Comparison of ENCODE assay signal across 8 cellular contexts in the genomic region with DNA sequence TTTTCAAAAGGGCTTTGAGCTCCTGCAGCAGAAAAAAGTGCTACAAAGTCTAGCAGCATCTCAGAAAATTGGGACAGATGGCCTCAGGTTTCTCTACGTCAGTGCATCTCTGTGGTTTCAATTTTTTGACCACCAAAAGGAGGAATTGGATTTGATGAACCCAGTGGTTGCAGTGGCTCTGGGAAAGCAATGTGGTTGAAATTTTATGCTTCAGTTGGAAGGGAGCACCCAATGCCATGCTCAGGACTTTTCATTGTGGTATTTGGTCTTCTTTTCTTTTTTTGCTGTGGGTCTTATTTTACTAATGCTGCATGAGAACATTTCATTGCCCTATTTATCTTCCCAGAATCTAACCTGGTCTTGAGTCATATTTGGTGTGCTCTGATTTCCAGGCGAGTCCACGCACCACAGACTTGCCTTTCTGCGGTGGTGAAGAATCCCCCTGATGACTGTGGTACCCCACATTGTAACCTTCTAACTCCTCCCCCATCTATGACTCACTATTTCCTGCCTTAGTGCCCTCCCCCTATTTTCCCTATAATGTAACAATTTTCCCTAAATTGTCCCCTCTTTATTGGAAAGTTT. TPM values are rescaled to one million over a fixed set of nuclear protein-coding genes. Genes with fewer than 3 reads are reported as not detected.
A peak's percentile ranks its signal among the peaks of the same experiment; 100 is the strongest.
DNase-seq lines count a peak whose midpoint lies in the region; ATAC-seq and TF ChIP-seq lines count a peak whose summit lies in the region.

No MANE protein-coding gene starts in this region.

- H3K9me3 ChIP-seq in prostate gland (no peaks in the 10 kb centered on the region), upper lobe of left lung (no peaks in the 10 kb centered on the region)

- TF ChIP-seq POLR2A in prostate gland (IDR thresholded peaks at IDR 0.05) = no peak
- no peak for TF ChIP-seq POLR2A in upper lobe of left lung (IDR thresholded peaks at IDR 0.05)

- WGBS in prostate gland = 82% methylated on average over 4 of the region's 4 CpGs
- WGBS in upper lobe of left lung, 2 donors = 50 to 77% methylated on average over 4 of the region's 4 CpGs

- DNase-seq in activated T-cell treated with anti-CD3 and anti-CD28 coated beads for 24 hours (ENCODE audit: low read depth) (peak; percentile 51), prostate gland (ENCODE audit: low spot score) (no peak), C1 segment of cervical spinal cord (lab: John Stamatoyannopoulos, UW) (no peak), upper lobe of left lung (no peak)
- DNase-seq in activated T-cell treated with anti-CD3 and anti-CD28 coated beads, Interleukin-2, amount 50 U/mL, for 1 hour = no peak
- peak; percentile 76 for DNase-seq in activated CD8-positive, alpha-beta memory T cell treated with anti-CD3 and anti-CD28 coated beads, Interleukin-2, amount 50 U/mL, for 48 hours
- peak; percentile 62 to 65 for DNase-seq in stimulated activated CD4-positive, alpha-beta T cell treated with anti-CD3 and anti-CD28 coated beads, Interleukin-2, amount 100 ng/mL, for 24 hours

- H3K27me3 ChIP-seq in prostate gland (replicated peaks; ENCODE audit: insufficient read depth) (no peaks in the 10 kb centered on the region), upper lobe of left lung (no peaks in the 10 kb centered on the region)

- no peak for TF ChIP-seq CTCF in prostate gland (IDR thresholded peaks at IDR 0.05)
- TF ChIP-seq CTCF in upper lobe of left lung (IDR thresholded peaks at IDR 0.05) = no peak

- no peaks in the 10 kb centered on the region for H3K36me3 ChIP-seq in prostate gland
- H3K36me3 ChIP-seq in upper lobe of left lung = no peaks in the 10 kb centered on the region

- peak; percentile 51 for ATAC-seq in HG03196 (IDR thresholded peaks at IDR 0.05; ENCODE audit: unreplicated experiment)
- no peak for ATAC-seq in upper lobe of left lung (ENCODE audit: low FRiP score in 2 of 2)

- no peak for TF ChIP-seq EP300 in upper lobe of left lung (IDR thresholded peaks at IDR 0.05)

- H3K4me3 ChIP-seq in prostate gland (no peak overlapping the region), upper lobe of left lung (no peak overlapping the region)

- H3K27ac ChIP-seq in prostate gland (no peak overlapping the region), upper lobe of left lung (no peak overlapping the region)

- H3K4me1 ChIP-seq in prostate gland (replicated peaks) (no peaks in the 10 kb centered on the region), upper lobe of left lung (peaks cover 8 to 24% (median 14%) of the 10 kb centered on the region in 4 donors)

- intact Hi-C loops in prostate gland (cut with DNase I) = no loop called here

RNA-seq across cellular contexts. Expression of a gene that starts 56.7 kb away (rescaled TPM):
- total RNA-seq in prostate gland = 10 to 100 TPM in 1 of 2 donors, 1 to 10 TPM in 1; 9.7 to 24.2 TPM
- total RNA-seq in upper lobe of left lung = 100 to 1,000 TPM in 1 of 6 donors, 10 to 100 TPM in 5; 18.9 to 130 (median 76.5) TPM

Comparison
In these comparisons a context has a peak if more than half of its experiments do, and no peak if none do; other contexts are left out.
1. DNase-seq: peak in activated T-cell treated with anti-CD3 and anti-CD28 coated beads for 24 hours (single experiment), activated CD8-positive, alpha-beta memory T cell treated with anti-CD3 and anti-CD28 coated beads, Interleukin-2, amount 50 U/mL, for 48 hours (single experiment) and stimulated activated CD4-positive, alpha-beta T cell treated with anti-CD3 and anti-CD28 coated beads, Interleukin-2, amount 100 ng/mL, for 24 hours (2 of 2); none in activated T-cell treated with anti-CD3 and anti-CD28 coated beads, Interleukin-2, amount 50 U/mL, for 1 hour (single experiment), prostate gland (single experiment), C1 segment of cervical spinal cord (0 of 14) and upper lobe of left lung (0 of 2).